10 cellular contexts compared by ENCODE assay signal in genomic region chr19:18659281-18660050, GRCh38. TPM values are rescaled to one million over a fixed set of nuclear protein-coding genes. Genes with fewer than 3 reads are reported as not detected.
A peak's percentile ranks its signal among the peaks of the same experiment; 100 is the strongest.
DNase-seq lines count a peak whose midpoint lies in the region; ATAC-seq and TF ChIP-seq lines count a peak whose summit lies in the region.
"Had no signal": no experiment of that assay in that cellular context is flagged by ENCODE, and none has a peak within 500 bp of the region (broad histone marks: within the 10 kb centered on the region; RNA-seq: fewer than 3 reads in every experiment).

No MANE protein-coding gene starts in this region.

- in situ Hi-C loops in gastrocnemius medialis (cut with MboI; ENCODE audit: low sequenced_read_pairs in 4 of 4): no loop called here

- no peaks in the 10 kb centered on the region for H3K9me3 ChIP-seq in gastrocnemius medialis
- H3K9me3 ChIP-seq: HAP-1 had no signal

- TF ChIP-seq CTCF in fibroblast of the aortic adventitia (IDR thresholded peaks at IDR 0.05; ENCODE audit: insufficient read depth, low read length) (no peak), gastrocnemius medialis (IDR thresholded peaks at IDR 0.05 in 4 of 5, conservative IDR thresholded peaks at IDR 0.05 in 1 of 5) (no peak)

- peak in 1 of 2 donors; percentile 28 for TF ChIP-seq POLR2A in gastrocnemius medialis (IDR thresholded peaks at IDR 0.05)

- peaks cover 50 to 63% of the 10 kb centered on the region in 2 donors for H3K4me1 ChIP-seq in gastrocnemius medialis
- H3K4me1 ChIP-seq: HAP-1 had no signal

- peak; percentile 6 for DNase-seq in GF-D8 (lab: John Stamatoyannopoulos, UW)
- peak; percentile 23 for DNase-seq in RKO (ENCODE audit: low spot score)
- DNase-seq in fibroblast of the aortic adventitia (ENCODE audit: low read depth): peak; percentile 58
- no peak for DNase-seq in gastrocnemius medialis
- no peak for DNase-seq in cortex of kidney (lab: John Stamatoyannopoulos, UW)
- DNase-seq: NCI-H1092 had no signal

- intact Hi-C loops in gastrocnemius medialis (cut with DNase I; ENCODE audit: low total_unique reads): no loop called here

- H3K27me3 ChIP-seq in gastrocnemius medialis: no peaks in the 10 kb centered on the region

- no peak overlapping the region for H3K4me3 ChIP-seq in fibroblast of the aortic adventitia (ENCODE audit: low read depth, low read length)
- peak overlapping the region in 3 of 4 donors; percentile 16 to 41 (median 22) for H3K4me3 ChIP-seq in gastrocnemius medialis
- H3K4me3 ChIP-seq: HAP-1 had no signal

- H3K27ac ChIP-seq in gastrocnemius medialis: peak overlapping the region; percentile 71 to 86 (median 82)

- peak in 1 of 2 donors; percentile 38 for ATAC-seq in gastrocnemius medialis
- no peak for ATAC-seq in GM21360 (IDR thresholded peaks at IDR 0.05; ENCODE audit: unreplicated experiment)
- no peak for ATAC-seq in HG03571 (IDR thresholded peaks at IDR 0.05; ENCODE audit: unreplicated experiment)
- ATAC-seq in HG03159 (IDR thresholded peaks at IDR 0.05; ENCODE audit: unreplicated experiment): no peak

- no peaks in the 10 kb centered on the region for H3K36me3 ChIP-seq in gastrocnemius medialis
- H3K36me3 ChIP-seq: HAP-1 had no signal

RNA-seq across cellular contexts. Expression of gene KLHL26, which starts 22.6 kb away (rescaled TPM):
- total RNA-seq in fibroblast of the aortic adventitia (ENCODE audit: low replicate concordance): 3.9 and 5.2 TPM in 2 replicates
- 10 to 100 TPM in 1 of 4 donors, 1 to 10 TPM in 3; 5.2 to 12.0 (median 7.3) TPM for total RNA-seq in gastrocnemius medialis

RNA-seq across cellular contexts. Expression of gene CRTC1, which starts 24.0 kb away (rescaled TPM):
- total RNA-seq in fibroblast of the aortic adventitia (ENCODE audit: low replicate concordance) (1.1 and 2.4 TPM in 2 replicates), gastrocnemius medialis (1 to 10 TPM; 2.8 to 8.8 (median 3.7) TPM)

RNA-seq across cellular contexts. Expression of gene TMEM59L, which starts 46.8 kb away (rescaled TPM):
- total RNA-seq in fibroblast of the aortic adventitia (ENCODE audit: low replicate concordance) (1.2 and 2.2 TPM in 2 replicates), gastrocnemius medialis (1 to 10 TPM in 1 of 4 donors, under 1 TPM in 2, not detected in 1; 0.20 to 2.1 (median 0.36) TPM)

RNA-seq across cellular contexts. Expression of gene CRLF1, which starts 52.9 kb away (rescaled TPM):
- total RNA-seq in fibroblast of the aortic adventitia (ENCODE audit: low replicate concordance) (16.5 and 69.1 TPM in 2 replicates), gastrocnemius medialis (10 to 100 TPM; 14.9 to 61.6 (median 35.3) TPM)

Comparison
In these comparisons a context has a peak if more than half of its experiments do, and no peak if none do; other contexts are left out.
1. DNase-seq: peak in GF-D8 (single experiment), RKO (single experiment) and fibroblast of the aortic adventitia (single experiment); none in gastrocnemius medialis (0 of 2) and cortex of kidney (single experiment).